Comparison of ENCODE assay signal across 8 cellular contexts in genomic region chr1:192808588-192809285, GRCh38. TPM values are rescaled to one million over a fixed set of nuclear protein-coding genes. Genes with fewer than 3 reads are reported as not detected.
DNase-seq lines count a peak whose midpoint lies in the region; ATAC-seq and TF ChIP-seq lines count a peak whose summit lies in the region.

Gene RGS2, plus strand, starts transcription at chr1:192809039. Its CDS starts 33 bp downstream, at chr1:192809072.

- peaks cover 3% of the 10 kb centered on the region; the same call in 1 of the 2 replicates for H3K9me1 ChIP-seq in IMR-90 (ENCODE audit: insufficient read depth, low read length)

- H3K79me1 ChIP-seq in IMR-90 (ENCODE audit: low read depth in 1 of 2, low read length in 2 of 2) = peaks cover 9 to 17% of the 10 kb centered on the region in 2 experiments; a peak in 3 of 4 replicates

- CTCF ChIA-PET in IMR-90 (lab: Yijun Ruan, JAX) = interaction anchor here (0.9 to 1.7 kb wide), 4 partner anchors 197 to 230 kb away, joined by 3 to 5 read pairs (median 4); no protein-coding TSS in a partner anchor
- CTCF ChIA-PET in PC-3 (lab: Charles Lee) = interaction anchor here (1.2 kb wide), 1 partner anchor 209 kb away, joined by 5 read pairs; no protein-coding TSS in a partner anchor

- peak within 1 kb of the TSS; percentile 75 for H3K27ac ChIP-seq in IMR-90 (ENCODE audit: insufficient read depth, low read length)
- H3K27ac ChIP-seq in PC-3 (ENCODE audit: low read length) = peak within 1 kb of the TSS; percentile 73
- H3K27ac ChIP-seq in muscle layer of duodenum (ENCODE audit: low read length) = peak within 1 kb of the TSS; percentile 97

- dilution Hi-C loops in IMR-90 (cut with HindIII; ENCODE audit: low sequenced_read_pairs, unreplicated experiment) = loop anchor here (25.0 kb wide), 1 partner anchor 204 kb away; no protein-coding TSS in a partner anchor

- H3K9me3 ChIP-seq in IMR-90 (ENCODE audit: control insufficient read depth, insufficient read depth, low read length) = no peaks in the 10 kb centered on the region
- H3K9me3 ChIP-seq in PC-3 (ENCODE audit: low read length) = no peaks in the 10 kb centered on the region
- H3K9me3 ChIP-seq in muscle layer of duodenum (ENCODE audit: control insufficient read depth in 1 of 2, low read length in 2 of 2) = no peaks in the 10 kb centered on the region

- H3K4me1 Mint-ChIP-seq in activated T-cell treated with anti-CD3 and anti-CD28 coated beads, Interleukin-2, amount 50 U/mL, for 24 hours (ENCODE audit: low read depth) = peaks cover 47% of the 10 kb centered on the region

- H4K20me1 ChIP-seq in IMR-90 (ENCODE audit: insufficient read depth, low read length) = peaks cover 13% of the 10 kb centered on the region; the same call in 1 of the 2 replicates
- H4K20me1 ChIP-seq in PC-3 (ENCODE audit: low read length) = peaks cover 28% of the 10 kb centered on the region

- H3K9ac ChIP-seq in IMR-90 (ENCODE audit: low read depth, low read length) = peak within 1 kb of the TSS; percentile 86
- peak within 1 kb of the TSS; percentile 81 for H3K9ac ChIP-seq in PC-3 (ENCODE audit: low read length)

- H3K27ac Mint-ChIP-seq in activated T-cell treated with anti-CD3 and anti-CD28 coated beads, Interleukin-2, amount 50 U/mL, for 24 hours = peak within 1 kb of the TSS; percentile 95

- peak within 1 kb of the TSS; percentile 87 for H3K18ac ChIP-seq in IMR-90 (ENCODE audit: low read depth, low read length)

- WGBS in IMR-90 (ENCODE audit: extremely low coverage in 2 of 2, insufficient read length in 1 of 2), 2 experiments = 0% methylated on average over 43 of the region's 66 CpGs; no CpG with 5 or more reads in 1 of the 2 experiments

- DNase-seq in DMS153 (lab: John Stamatoyannopoulos, UW) (peak; percentile 90), IMR-90 (peak; percentile 95), PC-3 (peak; percentile 95)
- DNase-seq in activated T-cell treated with anti-CD3 and anti-CD28 coated beads, Interleukin-2, amount 50 U/mL, for 24 hours = peak; percentile 92
- DNase-seq in stimulated activated CD8-positive, alpha-beta memory T cell treated with anti-CD3 and anti-CD28 coated beads, Interleukin-7, amount 100 ng/mL, for 24 hours (ENCODE audit: low read depth) = peak; percentile 64

- H2BK20ac ChIP-seq in IMR-90 (ENCODE audit: low read depth, low read length) = peak within 1 kb of the TSS; percentile 50

- peak within 1 kb of the TSS; percentile 56 for H4K91ac ChIP-seq in IMR-90 (ENCODE audit: insufficient read depth, low read depth, low read length)

- peak within 1 kb of the TSS; percentile 82 for H3K23ac ChIP-seq in IMR-90 (ENCODE audit: low read depth, low read length)

- peak within 1 kb of the TSS; percentile 86 for H3K4ac ChIP-seq in IMR-90 (ENCODE audit: low read depth, low read length)

- peak within 1 kb of the TSS; percentile 90 for H3K4me3 Mint-ChIP-seq in activated T-cell treated with anti-CD3 and anti-CD28 coated beads, Interleukin-2, amount 50 U/mL, for 24 hours

- peaks cover 11% of the 10 kb centered on the region for H3K36me3 ChIP-seq in IMR-90 (ENCODE audit: control insufficient read depth, insufficient read depth, low read length)
- H3K36me3 ChIP-seq in PC-3 (ENCODE audit: low read depth, low read length) = peaks cover 22% of the 10 kb centered on the region
- peaks cover 20 to 24% of the 10 kb centered on the region in 2 donors for H3K36me3 ChIP-seq in muscle layer of duodenum (ENCODE audit: control insufficient read depth in 1 of 2, insufficient read depth in 2 of 2, low read length in 2 of 2)

- H2AK9ac ChIP-seq in IMR-90 (replicated peaks; ENCODE audit: low read depth, low read length, poor library complexity) = peak within 1 kb of the TSS; percentile 25

- H3K79me2 ChIP-seq in PC-3 (ENCODE audit: low read length) = peaks cover 43% of the 10 kb centered on the region

- H2BK120ac ChIP-seq in IMR-90 (ENCODE audit: low read depth, low read length) = peak within 1 kb of the TSS; percentile 71

- no peaks in the 10 kb centered on the region for H3K27me3 ChIP-seq in IMR-90 (ENCODE audit: control insufficient read depth, insufficient read depth, low read length)
- H3K27me3 ChIP-seq in PC-3 (ENCODE audit: low read length) = no peaks in the 10 kb centered on the region
- no peaks in the 10 kb centered on the region for H3K27me3 ChIP-seq in muscle layer of duodenum (ENCODE audit: low read depth, low read length)

- TF ChIP-seq CTCF in IMR-90 (conservative IDR thresholded peaks at IDR 0.05; ENCODE audit: low read depth, low read length) (peak; percentile 25; the same call in 1 of the 2 replicates), PC-3 (conservative IDR thresholded peaks at IDR 0.05; ENCODE audit: low read depth, low read length) (peak; percentile 50)

- no peaks in the 10 kb centered on the region for H3K9me3 Mint-ChIP-seq in activated T-cell treated with anti-CD3 and anti-CD28 coated beads, Interleukin-2, amount 50 U/mL, for 24 hours

- peak; percentile 99 for TF ChIP-seq POLR2A in IMR-90 (IDR thresholded peaks at IDR 0.05; ENCODE audit: low read depth, low read length)

- H3K27me3 Mint-ChIP-seq in activated T-cell treated with anti-CD3 and anti-CD28 coated beads, Interleukin-2, amount 50 U/mL, for 24 hours = no peaks in the 10 kb centered on the region

- intact Hi-C loops in IMR-90 (cut with micrococcal nuclease) (loop anchor here (1.0 to 10.0 kb wide), 4 partner anchors 108 to 526 kb away; partner anchors contain the start of gene CDC73), PC-3 (cut with micrococcal nuclease) (loop anchor here (2.0 to 10.0 kb wide), 2 partner anchors 164 to 314 kb away; partner anchors contain the start of gene CDC73)

- peak within 1 kb of the TSS; percentile 50 for H4K5ac ChIP-seq in IMR-90 (ENCODE audit: low read depth, low read length)

- ATAC-seq in GM21529 (IDR thresholded peaks at IDR 0.05; ENCODE audit: unreplicated experiment) (peak; percentile 83), IMR-90 (ENCODE audit: low read depth) (peak; percentile 95), PC-3 (peak; percentile 73), esophagus mucosa (peak; percentile 95)

- TF ChIP-seq RAD21 in IMR-90 (IDR thresholded peaks at IDR 0.05; ENCODE audit: low read length) = peak; percentile 14; the same call in 1 of the 2 replicates

- peak within 1 kb of the TSS; percentile 88 for H2AFZ ChIP-seq in IMR-90 (replicated peaks; ENCODE audit: low read length, poor library complexity)
- peak within 1 kb of the TSS; percentile 84 for H2AFZ ChIP-seq in PC-3 (ENCODE audit: low read length)

- no peaks in the 10 kb centered on the region for H3K9me2 ChIP-seq in PC-3 (replicated peaks; ENCODE audit: low read length)

- peak within 1 kb of the TSS; percentile 94 for H3K4me2 ChIP-seq in IMR-90 (ENCODE audit: low read depth, low read length)
- H3K4me2 ChIP-seq in PC-3 (ENCODE audit: low read length) = peak within 1 kb of the TSS; percentile 96

- in situ Hi-C loops in IMR-90 (cut with MboI; ENCODE audit: low sequenced_read_pairs) = no loop called here

- peak within 1 kb of the TSS; percentile 32 for H3K56ac ChIP-seq in IMR-90 (ENCODE audit: extremely low read depth, insufficient read depth, low read length)

- peak within 1 kb of the TSS; percentile 18; the same call in 1 of the 3 replicates for H2BK15ac ChIP-seq in IMR-90 (ENCODE audit: low read depth, low read length)

- no peaks in the 10 kb centered on the region for H3F3A ChIP-seq in PC-3 (ENCODE audit: low read length, unreplicated experiment)

- H3K4me3 ChIP-seq in IMR-90 (ENCODE audit: insufficient read depth, low read depth, low read length) (peak within 1 kb of the TSS; percentile 73), PC-3 (ENCODE audit: low read length) (peak within 1 kb of the TSS; percentile 86), muscle layer of duodenum (ENCODE audit: low read depth in 1 of 2, low read length in 2 of 2) (peak within 1 kb of the TSS; percentile 76 to 89)

- peak within 1 kb of the TSS; percentile 51 to 80; a peak in 3 of 4 replicates for H4K8ac ChIP-seq in IMR-90 (ENCODE audit: low read depth in 2 of 2, low read length in 2 of 2)

- BruUV-seq in IMR-90 (replicated peaks; lab: Mats Ljungman, UMichigan) (no TSS peak), PC-3 (replicated peaks; lab: Mats Ljungman, UMichigan) (no TSS peak)

- POLR2A ChIA-PET in IMR-90 (lab: Charles Lee; ENCODE audit: unreplicated experiment) = interaction anchor here (0.6 kb wide), 1 partner anchor 197 kb away, joined by 3 read pairs; no protein-coding TSS in a partner anchor
- POLR2A ChIA-PET in PC-3 (lab: Charles Lee; ENCODE audit: unreplicated experiment) = interaction anchor here (0.6 kb wide), 1 partner anchor 53 kb away, joined by 3 read pairs; no protein-coding TSS in a partner anchor

- H3K36me3 Mint-ChIP-seq in activated T-cell treated with anti-CD3 and anti-CD28 coated beads, Interleukin-2, amount 50 U/mL, for 24 hours (ENCODE audit: low read depth) = peaks cover 24% of the 10 kb centered on the region

- H2AK5ac ChIP-seq in IMR-90 (ENCODE audit: low read depth, low read length) = peak within 1 kb of the TSS; percentile 1; the same call in 1 of the 2 replicates

- peak within 1 kb of the TSS; percentile 86 for H3K14ac ChIP-seq in IMR-90 (replicated peaks; ENCODE audit: low read depth, low read length)

- peak within 1 kb of the TSS; percentile 35 for H2BK5ac ChIP-seq in IMR-90 (ENCODE audit: low read depth, low read length, poor library complexity, severe bottlenecking)

- H3K4me1 ChIP-seq in IMR-90 (ENCODE audit: control insufficient read depth, insufficient read depth, low read length) = peaks cover 4% of the 10 kb centered on the region
- H3K4me1 ChIP-seq in PC-3 (ENCODE audit: insufficient read depth, low read length) = peaks cover 26% of the 10 kb centered on the region
- H3K4me1 ChIP-seq in muscle layer of duodenum (ENCODE audit: control insufficient read depth in 1 of 2, insufficient read depth in 2 of 2, low read length in 2 of 2) = peaks cover 0 to 7% of the 10 kb centered on the region in 2 donors

TF ChIP-seq in IMR-90, 13 proteins besides CTCF, POLR2A, EP300 and RAD21 (continues in another document):
- 0 out of 2 replicates have a peak, but pooled peaks have one; percentile 32 for TF ChIP-seq CEBPB (IDR thresholded peaks at IDR 0.05; ENCODE audit: low read depth, low read length)
- TF ChIP-seq MXI1 (IDR thresholded peaks at IDR 0.05; ENCODE audit: borderline replicate concordance, low read depth, low read length) = no peak; the same call in 1 of the 2 replicates
- peak; percentile 73 for TF ChIP-seq RCOR1 (IDR thresholded peaks at IDR 0.05; ENCODE audit: insufficient replicate concordance, low read length)
- peak; percentile 29; the same call in 1 of the 2 replicates for TF ChIP-seq USF2 (IDR thresholded peaks at IDR 0.05; ENCODE audit: low read depth, low read length)

RNA-seq across cellular contexts. Expression of gene RGS2, which starts in this region (rescaled TPM):
- total RNA-seq in IMR-90 (2012; rRNA removed) = 19.7 and 25.0 TPM in 2 replicates
- 13.5 and 20.7 TPM in 2 replicates for polyA plus RNA-seq in IMR-90 (2012; rRNA removed)
- polyA plus RNA-seq in IMR-90 (2012; cell fraction: cytosol; rRNA removed) = 8.0 and 10.2 TPM in 2 replicates
- 8.1 and 208 TPM in 2 replicates for polyA plus RNA-seq in IMR-90 (2012; cell fraction: nucleus; rRNA removed; ENCODE audit: low replicate concordance)
- total RNA-seq in PC-3 (2014; rRNA removed) = 114 and 163 TPM in 2 replicates
- 10.8 TPM for total RNA-seq in esophagus mucosa

Comparison
In these comparisons a context has a peak if more than half of its experiments do, and no peak if none do; other contexts are left out.
1. Peak in every context shown above with its lines: DNase-seq, ATAC-seq, H3K4me3 ChIP-seq and H3K27ac ChIP-seq.